ENCODE assay signal across 8 cellular contexts in genomic region chr4:2261853-2262144, GRCh38. TPM values are rescaled to one million over a fixed set of nuclear protein-coding genes. Genes with fewer than 3 reads are reported as not detected.
A peak's percentile ranks its signal among the peaks of the same experiment; 100 is the strongest.
DNase-seq lines count a peak whose midpoint lies in the region; TF ChIP-seq lines count a peak whose summit lies in the region.

MXD4 (minus strand) TSS chr4:2262109; CDS start chr4:2261980, 129 bp downstream.

- peak within 1 kb of the TSS; percentile 58 for H2AFZ ChIP-seq in neuron (ENCODE audit: low read depth, low read length)

- no peak for TF ChIP-seq CTCF in esophagus squamous epithelium (IDR thresholded peaks at IDR 0.05)

- peaks cover 0 to 34% (median 0%) of the 10 kb centered on the region in 3 donors for H3K36me3 ChIP-seq in esophagus squamous epithelium
- H3K36me3 ChIP-seq in neuron (ENCODE audit: insufficient read depth, low read length) = peaks cover 27% of the 10 kb centered on the region

- H3K27me3 ChIP-seq in esophagus squamous epithelium (no peaks in the 10 kb centered on the region), neuron (ENCODE audit: insufficient read depth, low read length) (no peaks in the 10 kb centered on the region)

- DNase-seq in T-helper 2 cell (no peak), RPMI8226 (peak; percentile 11), esophagus squamous epithelium (lab: John Stamatoyannopoulos, UW) (no peak), NOMO-1 (lab: John Stamatoyannopoulos, UW; ENCODE audit: unreplicated experiment in 2 of 2) (no peak), NCI-H1694 (lab: John Stamatoyannopoulos, UW) (no peak), GDM1 (lab: John Stamatoyannopoulos, UW) (no peak)

- H3K4me1 ChIP-seq in esophagus squamous epithelium (peaks cover 42 to 82% (median 52%) of the 10 kb centered on the region in 3 donors), neuron (ENCODE audit: insufficient read depth, low read length) (peaks cover 28% of the 10 kb centered on the region)

- peak in 1 of 4 donors; percentile 13 for TF ChIP-seq POLR2A in esophagus squamous epithelium (IDR thresholded peaks at IDR 0.05)

- H3K9me3 ChIP-seq in esophagus squamous epithelium (no peaks in the 10 kb centered on the region), neuron (ENCODE audit: low read length) (no peaks in the 10 kb centered on the region)

- intact Hi-C loops in T-helper 2 cell treated with Interferon-gamma antibody and Interleukin-4, amounts not matched to agents 100 ng/mL and 5 ng/mL, for 36 hours (cut with micrococcal nuclease) = loop anchor here (1.0 to 5.0 kb wide), 9 partner anchors 19 to 549 kb away; partner anchors contain the start of genes CFAP99, FAM193A, HAUS3 and POLN
- intact Hi-C loops in esophagus squamous epithelium (cut with DNase I) = no loop called here

- H3K4me3 ChIP-seq in esophagus squamous epithelium (peak within 1 kb of the TSS; percentile 87 to 98 (median 93)), neuron (ENCODE audit: low read length) (peak within 1 kb of the TSS; percentile 71)

- no CpG with 5 or more reads among the region's 46 CpGs for WGBS in esophagus squamous epithelium, 2 donors

- H3K27ac ChIP-seq in esophagus squamous epithelium = peak within 1 kb of the TSS; percentile 90 to 98 (median 94)

RNA-seq across cellular contexts. Expression of gene MXD4, which starts in this region (rescaled TPM):
- 13.8 and 15.8 TPM in 2 replicates for total RNA-seq in T-helper 2 cell treated with Interferon-gamma antibody and Interleukin-4, amounts not matched to agents 100 ng/mL and 5 ng/mL, for 36 hours
- 10 to 100 TPM; 12.9 to 32.2 (median 27.8) TPM for total RNA-seq in esophagus squamous epithelium
